Comparison of ENCODE assay signal across 8 cellular contexts in the genomic region with DNA sequence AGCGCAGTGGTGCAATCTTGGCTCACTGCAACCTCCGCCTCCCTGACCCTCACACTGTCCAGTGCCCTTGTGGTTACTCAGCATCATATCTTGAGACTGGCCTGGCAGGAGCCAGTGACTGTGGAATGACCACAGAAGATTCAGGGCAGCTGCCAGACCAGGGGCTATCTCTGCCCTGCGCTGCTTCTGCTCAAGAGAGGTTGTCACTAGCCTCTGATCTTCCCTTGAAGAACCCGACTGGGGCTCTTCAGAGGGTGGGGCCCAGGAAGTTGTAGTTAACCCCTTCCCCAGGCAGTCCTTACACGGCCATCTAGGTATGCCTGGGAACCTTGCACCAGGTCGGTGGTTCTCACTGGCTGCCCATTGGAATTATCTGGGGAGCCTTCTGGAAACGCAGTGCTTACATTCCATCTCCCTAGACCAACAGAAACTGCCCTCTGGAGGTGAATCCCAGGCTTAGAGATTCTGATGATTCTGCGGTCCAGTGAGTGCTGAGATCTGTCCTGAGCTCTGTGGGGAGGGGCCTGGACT. TPM values are rescaled to one million over a fixed set of nuclear protein-coding genes. Genes with fewer than 3 reads are reported as not detected.
DNase-seq lines count a peak whose midpoint lies in the region; ATAC-seq and TF ChIP-seq lines count a peak whose summit lies in the region.

No MANE protein-coding gene starts in this region.

- TF ChIP-seq POLR2A in HCT116 (IDR thresholded peaks at IDR 0.05; ENCODE audit: borderline replicate concordance, extremely low read depth, insufficient read depth, insufficient read length): no peak

- H2AFZ ChIP-seq in HCT116 (ENCODE audit: low read depth, low read length, poor library complexity, severe bottlenecking) (no peak overlapping the region), smooth muscle cell (ENCODE audit: low read depth) (no peak overlapping the region)

- no peaks in the 10 kb centered on the region for H3K9me3 ChIP-seq in HCT116 (ENCODE audit: control insufficient read depth in 1 of 2, insufficient read depth in 1 of 2, low read depth in 1 of 2, low read length in 2 of 2)
- H3K9me3 ChIP-seq in smooth muscle cell (replicated peaks; ENCODE audit: low read depth): no peaks in the 10 kb centered on the region

- no peak for DNase-seq in HCT116 (ENCODE audit: low read depth, low spot score)
- DNase-seq in coronary artery (ENCODE audit: low spot score): no peak
- no peak for DNase-seq in left lobe of liver (ENCODE audit: low spot score)
- DNase-seq in smooth muscle cell (lab: John Stamatoyannopoulos, UW; ENCODE audit: unreplicated experiment): no peak
- DNase-seq in COR-L47 (lab: John Stamatoyannopoulos, UW): no peak
- no peak for DNase-seq in activated effector memory CD4-positive, alpha-beta T cell treated with Interleukin-2 at 50 U/mL for 16 hours
- no peak for DNase-seq in NCI-H2107 (lab: John Stamatoyannopoulos, UW)

- no peaks in the 10 kb centered on the region for H3K9me2 ChIP-seq in HCT116 (ENCODE audit: insufficient read depth)

- no peaks in the 10 kb centered on the region for H3K4me1 ChIP-seq in HCT116 (ENCODE audit: control insufficient read depth in 1 of 2, insufficient read depth in 2 of 2, low read length in 2 of 2)
- peaks cover 3% of the 10 kb centered on the region for H3K4me1 ChIP-seq in smooth muscle cell (ENCODE audit: low read depth)

- peaks cover 4% of the 10 kb centered on the region for H3F3A ChIP-seq in smooth muscle cell (ENCODE audit: low read depth)

- H3K27me3 ChIP-seq in HCT116 (ENCODE audit: insufficient read depth, low read length) (no peaks in the 10 kb centered on the region), smooth muscle cell (ENCODE audit: low read depth) (no peaks in the 10 kb centered on the region)

- peak; percentile 43 for ATAC-seq in HCT116
- peak; percentile 51 for ATAC-seq in left lobe of liver
- no peak for ATAC-seq in HG02870 (IDR thresholded peaks at IDR 0.05; ENCODE audit: unreplicated experiment)

- TF ChIP-seq CTCF in HCT116 (IDR thresholded peaks at IDR 0.05 in 2 of 3, conservative IDR thresholded peaks at IDR 0.05 in 1 of 3; ENCODE audit: borderline replicate concordance in 1 of 3, insufficient read depth in 1 of 3, low read depth in 2 of 3, low read length in 2 of 3): peak in 1 of 3 experiments; percentile 14; a peak in 1 of 6 replicates
- TF ChIP-seq CTCF in coronary artery (IDR thresholded peaks at IDR 0.05): no peak
- TF ChIP-seq CTCF in smooth muscle cell (IDR thresholded peaks at IDR 0.05; ENCODE audit: borderline replicate concordance, insufficient read depth, poor library complexity, severe bottlenecking): peak; percentile 23

- H3K4me2 ChIP-seq in HCT116 (ENCODE audit: low read length) (no peak overlapping the region), smooth muscle cell (peak overlapping the region; percentile 45)

- no TSS peak for BruUV-seq in HCT116 (replicated peaks; lab: Mats Ljungman, UMichigan)

- peak; percentile 56 for TF ChIP-seq RAD21 in HCT116 (IDR thresholded peaks at IDR 0.05; ENCODE audit: low read depth)

- RAD21 ChIA-PET in HCT116 (lab: Charles Lee; ENCODE audit: low non-redundant PET in 1 of 2, low total read pairs in 2 of 2, uncharacterized antibody in 2 of 2, unreplicated experiment in 2 of 2): no interaction called here

- no peak overlapping the region for H3K4me3 ChIP-seq in HCT116 (replicated peaks in 1 of 2; ENCODE audit: low read depth in 1 of 2, low read length in 2 of 2)
- no peak overlapping the region for H3K4me3 ChIP-seq in coronary artery
- H3K4me3 ChIP-seq in smooth muscle cell: no peak overlapping the region

- H3K9ac ChIP-seq in HCT116 (ENCODE audit: low read length) (no peak overlapping the region), smooth muscle cell (ENCODE audit: low read depth) (no peak overlapping the region)

- CTCF ChIA-PET in HCT116 (lab: Charles Lee): no interaction called here

- WGBS in smooth muscle cell (ENCODE audit: low lambda C conversion rate): 51% methylated on average over 8 of the region's 8 CpGs

- H3K27ac ChIP-seq in HCT116 (ENCODE audit: low read depth, low read length) (no peak overlapping the region), coronary artery (peak overlapping the region; percentile 62 to 91), smooth muscle cell (ENCODE audit: low read depth) (peak overlapping the region; percentile 19)

- intact Hi-C loops in HCT116 (cut with micrococcal nuclease): no loop called here

- H3K36me3 ChIP-seq in HCT116 (ENCODE audit: control insufficient read depth in 1 of 2, insufficient read depth in 2 of 2, low read length in 2 of 2): peaks cover 23 to 27% of the 10 kb centered on the region in 2 experiments
- H3K36me3 ChIP-seq in smooth muscle cell (ENCODE audit: low read depth): no peaks in the 10 kb centered on the region

- H4K20me1 ChIP-seq in HCT116 (ENCODE audit: insufficient read depth) (no peaks in the 10 kb centered on the region), smooth muscle cell (ENCODE audit: low read depth) (no peaks in the 10 kb centered on the region)

- no peaks in the 10 kb centered on the region for H3K79me2 ChIP-seq in HCT116 (ENCODE audit: insufficient read depth, low read length)
- H3K79me2 ChIP-seq in smooth muscle cell (ENCODE audit: low read depth): no peaks in the 10 kb centered on the region

- POLR2A ChIA-PET in HCT116 (lab: Charles Lee): no interaction called here

TF ChIP-seq in HCT116, 20 proteins besides CTCF, POLR2A, EP300 and RAD21:
- no peak for TF ChIP-seq CEBPB (IDR thresholded peaks at IDR 0.05; ENCODE audit: low read depth)
- no peak for TF ChIP-seq SP1 (IDR thresholded peaks at IDR 0.05; ENCODE audit: low read depth)
- TF ChIP-seq, protein P1, sequence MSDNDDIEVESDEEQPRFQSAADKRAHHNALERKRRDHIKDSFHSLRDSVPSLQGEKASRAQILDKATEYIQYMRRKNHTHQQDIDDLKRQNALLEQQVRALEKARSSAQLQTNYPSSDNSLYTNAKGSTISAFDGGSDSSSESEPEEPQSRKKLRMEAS (IDR thresholded peaks at IDR 0.05): no peak
- TF ChIP-seq EZH2phosphoT487 (IDR thresholded peaks at IDR 0.05; ENCODE audit: borderline replicate concordance): no peak
- TF ChIP-seq, protein P2, sequence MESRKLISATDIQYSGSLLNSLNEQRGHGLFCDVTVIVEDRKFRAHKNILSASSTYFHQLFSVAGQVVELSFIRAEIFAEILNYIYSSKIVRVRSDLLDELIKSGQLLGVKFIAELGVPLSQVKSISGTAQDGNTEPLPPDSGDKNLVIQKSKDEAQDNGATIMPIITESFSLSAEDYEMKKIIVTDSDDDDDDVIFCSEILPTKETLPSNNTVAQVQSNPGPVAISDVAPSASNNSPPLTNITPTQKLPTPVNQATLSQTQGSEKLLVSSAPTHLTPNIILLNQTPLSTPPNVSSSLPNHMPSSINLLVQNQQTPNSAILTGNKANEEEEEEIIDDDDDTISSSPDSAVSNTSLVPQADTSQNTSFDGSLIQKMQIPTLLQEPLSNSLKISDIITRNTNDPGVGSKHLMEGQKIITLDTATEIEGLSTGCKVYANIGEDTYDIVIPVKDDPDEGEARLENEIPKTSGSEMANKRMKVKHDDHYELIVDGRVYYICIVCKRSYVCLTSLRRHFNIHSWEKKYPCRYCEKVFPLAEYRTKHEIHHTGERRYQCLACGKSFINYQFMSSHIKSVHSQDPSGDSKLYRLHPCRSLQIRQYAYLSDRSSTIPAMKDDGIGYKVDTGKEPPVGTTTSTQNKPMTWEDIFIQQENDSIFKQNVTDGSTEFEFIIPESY (IDR thresholded peaks at IDR 0.05; ENCODE audit: extremely low read depth, insufficient replicate concordance, low read length): no peak
- no peak for TF ChIP-seq YY1 (IDR thresholded peaks at IDR 0.05; ENCODE audit: extremely low read depth, insufficient replicate concordance, low read depth, low read length)
- TF ChIP-seq CBX3 (IDR thresholded peaks at IDR 0.05; ENCODE audit: low read depth): no peak
- no peak for TF ChIP-seq EZH2 (IDR thresholded peaks at IDR 0.05)
- TF ChIP-seq POLR2AphosphoS5 (IDR thresholded peaks at IDR 0.05; ENCODE audit: low read depth, low read length): no peak
- no peak for TF ChIP-seq TCF7L2 (IDR thresholded peaks at IDR 0.05; ENCODE audit: borderline replicate concordance, extremely low read depth, insufficient read depth, insufficient read length)
- TF ChIP-seq, protein P3, sequence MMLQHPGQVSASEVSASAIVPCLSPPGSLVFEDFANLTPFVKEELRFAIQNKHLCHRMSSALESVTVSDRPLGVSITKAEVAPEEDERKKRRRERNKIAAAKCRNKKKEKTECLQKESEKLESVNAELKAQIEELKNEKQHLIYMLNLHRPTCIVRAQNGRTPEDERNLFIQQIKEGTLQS (IDR thresholded peaks at IDR 0.05): no peak
- TF ChIP-seq FOSL1 (IDR thresholded peaks at IDR 0.05; ENCODE audit: low read depth): no peak

RNA-seq across cellular contexts. Expression of a gene that starts 41.4 kb away (rescaled TPM):
- total RNA-seq in HCT116 (2021; ENCODE audit: unreplicated experiment) (55.6 TPM), left lobe of liver (32.8 TPM), smooth muscle cell (15.6 and 17.6 TPM in 2 replicates)
- 36.0 and 37.8 TPM in 2 replicates for polyA plus RNA-seq in HCT116 (2012)
- polyA plus RNA-seq in smooth muscle cell: 18.3 and 21.9 TPM in 2 replicates
